In genomic region chr4:151641983-151642382, GRCh38 we compare ENCODE assay signal across 14 cellular contexts.
DNase-seq lines count a peak whose midpoint lies in the region; ATAC-seq, FAIRE-seq and TF ChIP-seq lines count a peak whose summit lies in the region.
"Had no signal": no experiment of that assay in that cellular context is flagged by ENCODE, and none has a peak within 500 bp of the region (broad histone marks: within the 10 kb centered on the region; RNA-seq: fewer than 3 reads in every experiment).

No MANE protein-coding gene starts in this region.

- no peak for FAIRE-seq in HepG2 (lab: Jason Lieb, UNC)
- FAIRE-seq: GM12891, H1 had no signal

- H2BK12ac ChIP-seq in H9 (ENCODE audit: insufficient read length, low read depth, low read length): no peak overlapping the region

- TF ChIP-seq EP300 in HepG2 (IDR thresholded peaks at IDR 0.05; ENCODE audit: low read depth in 2 of 2, low read length in 2 of 2) (no peak), HepG2 (CRISPR knock-in tag; IDR thresholded peaks at IDR 0.05; ENCODE audit: borderline replicate concordance) (no peak)

- BruUV-seq in PC-9 (replicated peaks; lab: Mats Ljungman, UMichigan) (no TSS peak), HepG2 (replicated peaks; lab: Mats Ljungman, UMichigan) (no TSS peak)

- intact Hi-C loops in PC-9 (cut with micrococcal nuclease; ENCODE audit: unreplicated experiment): no loop called here
- intact Hi-C loops in psoas muscle (cut with DNase I): loop anchor here in 1 of 2 donors (2.0 kb wide), 1 partner anchor 49 kb away; no protein-coding TSS in a partner anchor
- intact Hi-C loops in HepG2 (cut with micrococcal nuclease; ENCODE audit: unreplicated experiment): no loop called here

- H3K14ac ChIP-seq in H9 (ENCODE audit: insufficient read depth, low read length): no peak overlapping the region

- H4K20me1 ChIP-seq in H9 (ENCODE audit: control insufficient read depth, insufficient read depth, insufficient read length) (no peaks in the 10 kb centered on the region), PC-9 (ENCODE audit: insufficient read depth) (no peaks in the 10 kb centered on the region), HepG2 (ENCODE audit: insufficient read depth, low read length) (no peaks in the 10 kb centered on the region)

- no peak overlapping the region for H2BK5ac ChIP-seq in H9 (ENCODE audit: insufficient read length, low read length)

- H3F3A ChIP-seq in PC-9 (ENCODE audit: insufficient read depth, low read depth): no peaks in the 10 kb centered on the region

- H2AFZ ChIP-seq in ACC112 (ENCODE audit: low read length, unreplicated experiment) (peak overlapping the region; percentile 6), H9 (ENCODE audit: low read length) (no peak overlapping the region), PC-9 (no peak overlapping the region), HepG2 (ENCODE audit: low read length) (no peak overlapping the region)

- TF ChIP-seq CTCF in H9 (conservative IDR thresholded peaks at IDR 0.05): no peak
- TF ChIP-seq CTCF in PC-9 (conservative IDR thresholded peaks at IDR 0.05): no peak
- TF ChIP-seq CTCF in psoas muscle (IDR thresholded peaks at IDR 0.05): no peak
- no peak for TF ChIP-seq CTCF in HepG2 (CRISPR knock-in tag; IDR thresholded peaks at IDR 0.05)

- H3K4me1 ChIP-seq in ACC112 (ENCODE audit: control insufficient read depth, insufficient read depth, low read length, unreplicated experiment) (peaks cover 12% of the 10 kb centered on the region), H9 (ENCODE audit: insufficient read depth, low read length) (no peaks in the 10 kb centered on the region), PC-9 (replicated peaks; ENCODE audit: insufficient read depth) (peaks cover 12% of the 10 kb centered on the region), psoas muscle (peaks cover 20% of the 10 kb centered on the region), HepG2 (ENCODE audit: insufficient read depth, low read length) (no peaks in the 10 kb centered on the region)

- H3K27ac ChIP-seq in ACC112 (ENCODE audit: low read depth, low read length) (no peak overlapping the region), H9 (ENCODE audit: insufficient read length, low read depth, low read length) (no peak overlapping the region), PC-9 (peak overlapping the region; percentile 67; the same call in 1 of the 2 replicates), psoas muscle (peak overlapping the region; percentile 81), HepG2 (ENCODE audit: extremely low read length, insufficient read depth, low read length) (no peak overlapping the region)
- H3K27ac ChIP-seq: C4-2B had no signal

- in situ Hi-C loops in HepG2 (cut with HindIII; ENCODE audit: extremely low pct_ligation_motif_present, low pct_unique_long_range_greater_than_20kb): no loop called here

- no peak overlapping the region for H2BK15ac ChIP-seq in H9 (ENCODE audit: low read depth, low read length)

- no peak overlapping the region for H3K18ac ChIP-seq in H9 (ENCODE audit: insufficient read length, low read depth, low read length)

- no peak overlapping the region for H2BK120ac ChIP-seq in H9 (ENCODE audit: low read depth, low read length, poor library complexity, severe bottlenecking)

- H3K27me3 Mint-ChIP-seq in H9 (ENCODE audit: low read depth): no peaks in the 10 kb centered on the region

- H3K9me3 ChIP-seq in H9 (ENCODE audit: control insufficient read depth, low read depth, low read length) (no peaks in the 10 kb centered on the region), PC-9 (ENCODE audit: insufficient read depth, low read depth) (no peaks in the 10 kb centered on the region), psoas muscle (no peaks in the 10 kb centered on the region), HepG2 (ENCODE audit: low read length) (no peaks in the 10 kb centered on the region)
- H3K9me3 ChIP-seq: BE2C had no signal

- H4K5ac ChIP-seq in H9 (ENCODE audit: insufficient read length, low read depth, low read length): no peak overlapping the region

- H3K36me3 Mint-ChIP-seq in H9 (ENCODE audit: insufficient read depth in 1 of 3, low read depth in 3 of 3): peaks cover 0 to 4% (median 2%) of the 10 kb centered on the region in 3 experiments; a peak in 4 of 7 replicates

- no peak for DNase-seq in H9
- DNase-seq in PC-9: no peak
- no peak for DNase-seq in psoas muscle
- no peak for DNase-seq in HepG2 (ENCODE audit: low spot score)
- DNase-seq: BE2C; CD4-positive, alpha-beta memory T cell; DMS79 had no signal

- no peak for TF ChIP-seq RAD21 in HepG2 (CRISPR knock-in tag; IDR thresholded peaks at IDR 0.05)

- no peak overlapping the region for H4K8ac ChIP-seq in H9 (replicated peaks; ENCODE audit: insufficient read length, low read depth, low read length)

- H3K79me2 ChIP-seq in ACC112 (ENCODE audit: control insufficient read depth, insufficient read depth, low read length, unreplicated experiment) (no peaks in the 10 kb centered on the region), H9 (ENCODE audit: insufficient read depth, low read length) (no peaks in the 10 kb centered on the region), PC-9 (ENCODE audit: low read depth) (no peaks in the 10 kb centered on the region), HepG2 (ENCODE audit: insufficient read depth, low read length) (no peaks in the 10 kb centered on the region)

- H3K4me1 Mint-ChIP-seq in H9: peaks cover 20 to 30% of the 10 kb centered on the region in 2 experiments
- H3K4me1 Mint-ChIP-seq: CD4-positive, alpha-beta memory T cell had no signal

- H3K27me3 ChIP-seq in ACC112 (ENCODE audit: insufficient read depth, low read length): no peaks in the 10 kb centered on the region
- no peaks in the 10 kb centered on the region for H3K27me3 ChIP-seq in H9 (ENCODE audit: insufficient read depth, low read length)
- H3K27me3 ChIP-seq in PC-9 (ENCODE audit: insufficient read depth, low read depth): no peaks in the 10 kb centered on the region
- H3K27me3 ChIP-seq in psoas muscle (ENCODE audit: insufficient read depth in 3 of 3, low read length in 2 of 3): no peaks in the 10 kb centered on the region
- no peaks in the 10 kb centered on the region; a peak in 1 of 5 replicates for H3K27me3 ChIP-seq in HepG2 (ENCODE audit: control insufficient read depth in 1 of 2, insufficient read depth in 2 of 2, low read length in 2 of 2)
- H3K27me3 ChIP-seq: BE2C had no signal

- no peak overlapping the region for H3T11ph ChIP-seq in H9 (ENCODE audit: low read length)

- POLR2A ChIA-PET in PC-9 (lab: Charles Lee; ENCODE audit: unreplicated experiment) (no interaction called here), HepG2 (lab: Yijun Ruan, JAX) (no interaction called here)

- no peak overlapping the region for H3K56ac ChIP-seq in H9 (ENCODE audit: insufficient read length, low read depth, low read length)

- CTCF ChIA-PET in PC-9 (lab: Charles Lee): no interaction called here
- CTCF ChIA-PET in HepG2 (lab: Yijun Ruan, JAX; ENCODE audit: low intra/inter-chr PET ratio, low total read pairs): no interaction called here

- peak overlapping the region in 2 of 3 experiments; percentile 3 to 10; a peak in 1 of 7 replicates for H3K27ac Mint-ChIP-seq in H9
- H3K27ac Mint-ChIP-seq: CD4-positive, alpha-beta memory T cell had no signal

- H4K91ac ChIP-seq in H9 (ENCODE audit: insufficient read length, low read depth, low read length): no peak overlapping the region

- no peak overlapping the region for H2AK5ac ChIP-seq in H9 (ENCODE audit: insufficient read length, low read length)

- no peak overlapping the region for H3K4me3 Mint-ChIP-seq in H9
- H3K4me3 Mint-ChIP-seq: CD4-positive, alpha-beta memory T cell had no signal

- H3K79me1 ChIP-seq in H9 (ENCODE audit: insufficient read depth, low read depth, low read length, poor library complexity, severe bottlenecking): no peaks in the 10 kb centered on the region

- H3K4me3 ChIP-seq in ACC112 (ENCODE audit: low read depth, low read length) (no peak overlapping the region), PC-9 (no peak overlapping the region), psoas muscle (no peak overlapping the region), HepG2 (replicated peaks in 1 of 3; ENCODE audit: insufficient read depth in 1 of 3, low read depth in 2 of 3, low read length in 3 of 3) (no peak overlapping the region)

- H3K36me3 ChIP-seq in ACC112 (ENCODE audit: insufficient read depth, low read length) (no peaks in the 10 kb centered on the region), PC-9 (ENCODE audit: low read depth) (no peaks in the 10 kb centered on the region), psoas muscle (ENCODE audit: insufficient read depth in 1 of 2, low read depth in 1 of 2) (peaks cover 0 to 6% of the 10 kb centered on the region in 2 donors), HepG2 (replicated peaks in 1 of 2; ENCODE audit: control insufficient read depth in 1 of 2, insufficient read depth in 2 of 2, low read length in 2 of 2) (no peaks in the 10 kb centered on the region)
- H3K36me3 ChIP-seq: BE2C had no signal

- no peaks in the 10 kb centered on the region for H3K23me2 ChIP-seq in H9 (ENCODE audit: insufficient read length, low read depth, low read length, poor library complexity, severe bottlenecking)

- no peak overlapping the region for H3K4ac ChIP-seq in H9 (ENCODE audit: low read depth, low read length)

- H3K9me3 Mint-ChIP-seq in H9: no peaks in the 10 kb centered on the region
- H3K9me3 Mint-ChIP-seq: CD4-positive, alpha-beta memory T cell had no signal

- no CpG with 5 or more reads among the region's 2 CpGs for WGBS in H9 (ENCODE audit: extremely low coverage, insufficient read length, low lambda C conversion rate)
- WGBS in psoas muscle, 3 donors: 52 to 56% (median 54%) methylated on average over 2 of the region's 2 CpGs
- WGBS in HepG2 (ENCODE audit: low lambda C conversion rate): 79% methylated on average over 2 of the region's 2 CpGs

- no peak for TF ChIP-seq POLR2A in HepG2 (IDR thresholded peaks at IDR 0.05; ENCODE audit: insufficient read depth in 1 of 2, low read depth in 2 of 2, low read length in 2 of 2)

- ATAC-seq in psoas muscle (peak; percentile 53 to 79 (median 70)), GM19023 (IDR thresholded peaks at IDR 0.05; ENCODE audit: unreplicated experiment) (no peak), HG02623 (IDR thresholded peaks at IDR 0.05; ENCODE audit: unreplicated experiment) (no peak), HepG2 (no peak)
- ATAC-seq: HCT116 had no signal

- H3K9ac ChIP-seq in H9 (ENCODE audit: extremely low read depth, insufficient read length, low read length) (no peak overlapping the region), HepG2 (ENCODE audit: insufficient read depth, low read depth, low read length) (no peak overlapping the region)

- no peaks in the 10 kb centered on the region for H3K9me2 ChIP-seq in PC-9 (ENCODE audit: insufficient read depth)

- H3K4me2 ChIP-seq in H9 (ENCODE audit: insufficient read depth, insufficient read length, low read length): no peak overlapping the region
- no peak overlapping the region for H3K4me2 ChIP-seq in PC-9
- H3K4me2 ChIP-seq in HepG2 (ENCODE audit: low read depth, low read length): no peak overlapping the region

- H3K23ac ChIP-seq in H9 (ENCODE audit: insufficient read length, low read depth, low read length): no peak overlapping the region

- no peak overlapping the region for H2BK20ac ChIP-seq in H9 (ENCODE audit: low read depth, low read length, poor library complexity, severe bottlenecking)

TF ChIP-seq in HepG2, 621 proteins besides CTCF, POLR2A, EP300 and RAD21 (continues in another document):
- TF ChIP-seq SAFB2 (CRISPR knock-in tag; IDR thresholded peaks at IDR 0.05; ENCODE audit: borderline replicate concordance, low read depth) (no peak), SRY (CRISPR knock-in tag; IDR thresholded peaks at IDR 0.05) (no peak), ZFX (CRISPR knock-in tag; IDR thresholded peaks at IDR 0.05; ENCODE audit: low read depth) (no peak)

Comparison
In these comparisons a context has a peak if more than half of its experiments do, and no peak if none do; other contexts are left out.
1. H3K27ac ChIP-seq: peak in PC-9 (single experiment) and psoas muscle (single experiment); none in ACC112 (single experiment), H9 (single experiment) and HepG2 (single experiment).
2. ATAC-seq: peak in psoas muscle (4 of 4); none in GM19023 (single experiment), HG02623 (single experiment) and HepG2 (single experiment).